14 cellular contexts compared by ENCODE assay signal in the genomic region with DNA sequence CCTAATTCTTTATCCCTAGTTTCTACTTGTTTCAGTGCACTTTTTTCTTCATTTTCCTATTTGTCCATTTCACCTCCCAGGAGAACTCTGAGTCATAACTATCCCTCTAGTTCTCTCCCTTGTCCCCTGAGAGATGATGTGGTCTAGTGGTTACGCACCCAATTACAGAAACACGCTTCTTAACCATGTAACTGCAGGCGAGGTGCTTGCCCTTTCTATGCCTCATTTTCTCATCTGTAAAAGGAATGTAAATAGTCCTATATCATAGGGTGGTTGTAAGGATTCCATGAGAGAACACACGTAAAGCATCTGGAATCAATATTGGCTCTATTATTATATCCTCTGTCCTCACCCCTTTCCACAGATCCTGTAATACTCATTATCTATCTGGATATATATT. TPM values are rescaled to one million over a fixed set of nuclear protein-coding genes. Genes with fewer than 3 reads are reported as not detected.
DNase-seq lines count a peak whose midpoint lies in the region; ATAC-seq, FAIRE-seq and TF ChIP-seq lines count a peak whose summit lies in the region.
"Had no signal": no experiment of that assay in that cellular context is flagged by ENCODE, and none has a peak within 500 bp of the region (broad histone marks: within the 10 kb centered on the region; RNA-seq: fewer than 3 reads in every experiment).

No MANE protein-coding gene starts in this region.

- H3K9ac ChIP-seq in Karpas-422 (ENCODE audit: low read length) (no peak overlapping the region), GM12878 (ENCODE audit: control insufficient read depth, insufficient read depth, low read length) (no peak overlapping the region)

- POLR2A ChIA-PET in GM12878 (lab: Charles Lee): interaction anchor here (0.6 to 0.7 kb wide), 2 partner anchors 70 to 141 kb away, joined by 3 read pairs; no protein-coding TSS in a partner anchor

- H3K27ac ChIP-seq in Karpas-422 (ENCODE audit: low read length): no peak overlapping the region
- no peak overlapping the region for H3K27ac ChIP-seq in GM12878 (ENCODE audit: control insufficient read depth, insufficient read depth)
- no peak overlapping the region for H3K27ac ChIP-seq in osteoblast (ENCODE audit: low read depth, low read length)
- H3K27ac ChIP-seq in testis: no peak overlapping the region

- H3K9me3 ChIP-seq in Karpas-422 (ENCODE audit: low read length): no peaks in the 10 kb centered on the region
- peaks cover 6% of the 10 kb centered on the region for H3K9me3 ChIP-seq in GM12878 (replicated peaks; ENCODE audit: control insufficient read depth, insufficient read depth, low read length)
- H3K9me3 ChIP-seq in osteoblast (ENCODE audit: low read depth, low read length): peaks cover 5% of the 10 kb centered on the region
- H3K9me3 ChIP-seq in testis: no peaks in the 10 kb centered on the region

- H2AFZ ChIP-seq in Karpas-422 (ENCODE audit: low read length): no peak overlapping the region
- H2AFZ ChIP-seq in GM12878 (ENCODE audit: control insufficient read depth, low read depth, low read length): no peak overlapping the region
- no peak overlapping the region for H2AFZ ChIP-seq in osteoblast (ENCODE audit: low read length)

- H3K79me2 ChIP-seq in Karpas-422 (ENCODE audit: low read length): no peaks in the 10 kb centered on the region
- H3K79me2 ChIP-seq in GM12878 (ENCODE audit: control insufficient read depth, insufficient read depth, low read length): no peaks in the 10 kb centered on the region
- H3K79me2 ChIP-seq in osteoblast (ENCODE audit: insufficient read depth, low read length): no peaks in the 10 kb centered on the region

- H3K4me3 ChIP-seq in Karpas-422 (ENCODE audit: low read length) (no peak overlapping the region), GM12878 (no peak overlapping the region), osteoblast (ENCODE audit: insufficient read depth, low read length) (no peak overlapping the region), testis (no peak overlapping the region)

- 0 out of 2 replicates have a peak, but pooled peaks cover 3% of the 10 kb centered on the region for H3K27me3 ChIP-seq in Karpas-422 (ENCODE audit: low read length)
- H3K27me3 ChIP-seq in GM12878 (replicated peaks in 1 of 2; ENCODE audit: control insufficient read depth in 2 of 2, insufficient read depth in 2 of 2, low read length in 1 of 2): no peaks in the 10 kb centered on the region
- H3K27me3 ChIP-seq in osteoblast (ENCODE audit: insufficient read depth, low read length): peaks cover 84% of the 10 kb centered on the region
- no peaks in the 10 kb centered on the region for H3K27me3 ChIP-seq in testis

- SMC1A ChIA-PET in GM12878 (lab: Charles Lee; ENCODE audit: uncharacterized antibody, unreplicated experiment): no interaction called here

- TF ChIP-seq POLR2A in GM12878 (IDR thresholded peaks at IDR 0.05; ENCODE audit: low read depth, low read length): no peak
- no peak for TF ChIP-seq POLR2A in testis (IDR thresholded peaks at IDR 0.05)

- no TSS peak for BruUV-seq in GM12878 (replicated peaks; lab: Mats Ljungman, UMichigan)

- intact Hi-C loops in GM12878 (cut with micrococcal nuclease; ENCODE audit: unreplicated experiment): no loop called here
- intact Hi-C loops in testis (cut with DNase I; ENCODE audit: low total_unique reads): no loop called here

- no peak; the same call in 2 of the 3 replicates for ATAC-seq in GM12878
- no peak for ATAC-seq in HG02938 (IDR thresholded peaks at IDR 0.05; ENCODE audit: unreplicated experiment)
- ATAC-seq: activated T-cell treated with anti-CD3 and anti-CD28 coated beads, Interleukin-2, amount 50 U/mL, for 4 hours had no signal

- RAD21 ChIA-PET in GM12878 (lab: Charles Lee; ENCODE audit: unreplicated experiment): no interaction called here

- H3K4me2 ChIP-seq in Karpas-422 (ENCODE audit: low read depth, low read length, poor library complexity, severe bottlenecking): peak overlapping the region; percentile 39
- H3K4me2 ChIP-seq in GM12878 (ENCODE audit: control insufficient read depth, insufficient read depth): no peak overlapping the region; the same call in 1 of the 2 replicates
- H3K4me2 ChIP-seq in osteoblast (ENCODE audit: insufficient read depth, low read length): peak overlapping the region; percentile 48

- 25% methylated on average over 4 of the region's 4 CpGs for WGBS in GM12878 (ENCODE audit: insufficient coverage, insufficient replicate concordance, low lambda C conversion rate, missing lambda C conversion rate)
- 82 to 87% methylated on average over 4 of the region's 4 CpGs for WGBS in testis, 2 donors

- H4K20me1 ChIP-seq in Karpas-422 (ENCODE audit: insufficient read depth, low read depth, low read length): no peaks in the 10 kb centered on the region
- no peaks in the 10 kb centered on the region for H4K20me1 ChIP-seq in GM12878 (ENCODE audit: control insufficient read depth, insufficient read depth)
- no peaks in the 10 kb centered on the region for H4K20me1 ChIP-seq in osteoblast (ENCODE audit: insufficient read depth, low read length)

- TF ChIP-seq RAD21 in GM12878 (IDR thresholded peaks at IDR 0.05; ENCODE audit: insufficient read depth, low read depth, low read length): no peak

- H3K4me1 ChIP-seq in Karpas-422 (ENCODE audit: low read length) (peaks cover 50% of the 10 kb centered on the region), GM12878 (ENCODE audit: control insufficient read depth, insufficient read depth, low read length) (peaks cover 10% of the 10 kb centered on the region), osteoblast (ENCODE audit: insufficient read depth, low read length) (peaks cover 9% of the 10 kb centered on the region), testis (no peaks in the 10 kb centered on the region)

- H3K36me3 ChIP-seq in Karpas-422 (ENCODE audit: insufficient read depth, low read length) (no peaks in the 10 kb centered on the region), GM12878 (ENCODE audit: control insufficient read depth in 2 of 2, insufficient read depth in 2 of 2, low read length in 1 of 2) (no peaks in the 10 kb centered on the region), osteoblast (ENCODE audit: insufficient read depth, low read length) (no peaks in the 10 kb centered on the region), testis (ENCODE audit: low read depth, missing control alignments) (no peaks in the 10 kb centered on the region)

- peak; percentile 77 for FAIRE-seq in GM12878 (lab: Jason Lieb, UNC)

- in situ Hi-C loops in GM12878 (cut with MboI): no loop called here

- H3K9me2 ChIP-seq in Karpas-422 (replicated peaks; ENCODE audit: insufficient read depth, low read length): no peaks in the 10 kb centered on the region; the same call in 1 of the 2 replicates

- CTCF ChIA-PET in GM12878 (lab: Yijun Ruan, JAX): interaction anchor here (1.1 kb wide), 1 partner anchor 8 kb away, joined by 4 read pairs; no protein-coding TSS in a partner anchor

- no peak for TF ChIP-seq EP300 in GM12878 (IDR thresholded peaks at IDR 0.05; ENCODE audit: borderline replicate concordance in 1 of 2, control insufficient read depth in 1 of 2, low read depth in 2 of 2, low read length in 2 of 2)

- DNase-seq in Daoy (ENCODE audit: low read depth) (peak; percentile 69), Karpas-422 (no peak), GM12878 (ENCODE audit: low read depth, low spot score) (no peak), osteoblast (ENCODE audit: insufficient read length, low spot score, missing footprints) (no peak), testis (no peak), COLO668 (lab: John Stamatoyannopoulos, UW; ENCODE audit: unreplicated experiment) (no peak), NCI-H1105 (lab: John Stamatoyannopoulos, UW) (no peak)
- DNase-seq: activated CD4-positive, CD25-positive, alpha-beta regulatory T cell; activated T-cell treated with anti-CD3 and anti-CD28 coated beads, Interleukin-2, amount 50 U/mL, for 4 hours; DMS79 treated with DMSO at 0.1 percent for 48 hours; midbrain; NCI-H1048; NCI-H510A treated with DMSO at 0.1 percent for 48 hours had no signal

- TF ChIP-seq CTCF in GM12878 (IDR thresholded peaks at IDR 0.05 in 2 of 3, conservative IDR thresholded peaks at IDR 0.05 in 1 of 3; ENCODE audit: control insufficient read depth in 2 of 3, extremely low read depth in 1 of 3, insufficient read depth in 1 of 3, low read depth in 3 of 3, low read length in 3 of 3) (no peak), osteoblast (IDR thresholded peaks at IDR 0.05; ENCODE audit: extremely low read depth, low read depth, low read length) (no peak), testis (IDR thresholded peaks at IDR 0.05) (no peak)

RNA-seq across cellular contexts. Expression of a gene that starts 8.7 kb away (rescaled TPM):
- total RNA-seq in Daoy (2014; rRNA removed; shearing (Covaris generic)): not detected in 2 replicates
- 0.45 TPM in 1 of 2 replicates, not detected in the other for total RNA-seq in Karpas-422 (2014; rRNA removed; shearing (Covaris generic); ENCODE audit: low replicate concordance)
- 0.25 and 0.49 TPM in 2 replicates for total RNA-seq in GM12878 (2013; cell fraction: nucleolus; rRNA removed)
- total RNA-seq in GM12878 (2014; rRNA removed) (0.16 and 0.17 TPM in 2 replicates), GM12878 (2014; rRNA removed; fragmentation: Illumina TruSeq; extraction: Trizol) (0.32 and 0.54 TPM in 2 replicates), GM12878 (2021) (0.10 and 0.51 TPM in 2 replicates), osteoblast (not detected in 2 replicates), testis (under 1 TPM in 1 of 2 donors, not detected in 1; 0.12 TPM)
- polyA plus RNA-seq in GM12878 (2011; ENCODE audit: low read depth): not detected
- polyA plus RNA-seq in GM12878 (2011; rRNA removed) (2.8 and 3.7 TPM in 2 replicates), GM12878 (2014; fragmentation: Illumina TruSeq; extraction: Trizol) (0.82 and 1.1 TPM in 2 replicates), GM12878 (2014; fragmentation: Nextera tagmentation; extraction: Ambion mirVana) (under 1 TPM in 1 of 2 experiments, not detected in 1; 0.21 TPM), GM12878 (2014; rRNA removed) (0.48 and 0.55 TPM in 2 replicates), GM12878 (2016; fragmentation: Nextera tagmentation; extraction: Ambion mirVana) (under 1 TPM; 0.14 to 0.21 TPM), testis (ENCODE audit: insufficient read depth, low read depth, low replicate concordance) (0.21 TPM)
- polyA plus RNA-seq in GM12878 (2011; cell fraction: cytosol; rRNA removed): 4.8 and 5.3 TPM in 2 replicates
- polyA plus RNA-seq in GM12878 (2011; cell fraction: nucleus; rRNA removed): 5.2 TPM in 2 replicates
- polyA plus RNA-seq in GM12878 (2012): 0.15 and 0.23 TPM in 2 replicates
- polyA minus RNA-seq in GM12878 (2011; rRNA and poly(A)+ RNA removed): 7.7 and 8.0 TPM in 2 replicates
- polyA minus RNA-seq in GM12878 (2011; cell fraction: cytosol; rRNA and poly(A)+ RNA removed): 2.0 and 3.2 TPM in 2 replicates
- 5.6 and 9.0 TPM in 2 replicates for polyA minus RNA-seq in GM12878 (2011; cell fraction: nucleus; rRNA and poly(A)+ RNA removed)

RNA-seq across cellular contexts. Expression of a gene that starts 52.6 kb away (rescaled TPM):
- not detected in 2 replicates for total RNA-seq in Daoy (2014; rRNA removed; shearing (Covaris generic))
- not detected in 2 replicates for total RNA-seq in Karpas-422 (2014; rRNA removed; shearing (Covaris generic); ENCODE audit: low replicate concordance)
- total RNA-seq in GM12878 (2013; cell fraction: nucleolus; rRNA removed): not detected in 2 replicates
- not detected in 2 replicates for total RNA-seq in GM12878 (2014; rRNA removed)
- not detected in 2 replicates for total RNA-seq in GM12878 (2014; rRNA removed; fragmentation: Illumina TruSeq; extraction: Trizol)
- 0.21 TPM in 1 of 2 replicates, not detected in the other for total RNA-seq in GM12878 (2021)
- not detected for polyA plus RNA-seq in GM12878 (2011; ENCODE audit: low read depth)
- polyA plus RNA-seq in GM12878 (2011; rRNA removed): 0.05 and 0.10 TPM in 2 replicates
- polyA plus RNA-seq in GM12878 (2011; cell fraction: cytosol; rRNA removed): 0.12 and 0.25 TPM in 2 replicates
- polyA plus RNA-seq in GM12878 (2011; cell fraction: nucleus; rRNA removed): 0.32 and 0.57 TPM in 2 replicates
- polyA plus RNA-seq in GM12878 (2012): not detected in 2 replicates
- not detected in 2 replicates for polyA plus RNA-seq in GM12878 (2014; fragmentation: Illumina TruSeq; extraction: Trizol)
- not detected for polyA plus RNA-seq in GM12878 (2014; fragmentation: Nextera tagmentation; extraction: Ambion mirVana)
- polyA plus RNA-seq in GM12878 (2014; rRNA removed): not detected in 2 replicates
- not detected for polyA plus RNA-seq in GM12878 (2016; fragmentation: Nextera tagmentation; extraction: Ambion mirVana)
- 0.15 TPM in 1 of 2 replicates, not detected in the other for polyA minus RNA-seq in GM12878 (2011; rRNA and poly(A)+ RNA removed)
- not detected in 2 replicates for polyA minus RNA-seq in GM12878 (2011; cell fraction: cytosol; rRNA and poly(A)+ RNA removed)
- not detected in 2 replicates for polyA minus RNA-seq in GM12878 (2011; cell fraction: nucleus; rRNA and poly(A)+ RNA removed)
- not detected in 2 replicates for total RNA-seq in osteoblast
- 1 to 10 TPM; 2.0 to 4.1 TPM for total RNA-seq in testis
- polyA plus RNA-seq in testis (ENCODE audit: insufficient read depth, low read depth, low replicate concordance): 3.7 TPM
- total RNA-seq: activated T-cell treated with anti-CD3 and anti-CD28 coated beads, Interleukin-2, amount 50 U/mL, for 4 hours had no signal
